1 cellular context compared by ENCODE assay signal in the genomic region with DNA sequence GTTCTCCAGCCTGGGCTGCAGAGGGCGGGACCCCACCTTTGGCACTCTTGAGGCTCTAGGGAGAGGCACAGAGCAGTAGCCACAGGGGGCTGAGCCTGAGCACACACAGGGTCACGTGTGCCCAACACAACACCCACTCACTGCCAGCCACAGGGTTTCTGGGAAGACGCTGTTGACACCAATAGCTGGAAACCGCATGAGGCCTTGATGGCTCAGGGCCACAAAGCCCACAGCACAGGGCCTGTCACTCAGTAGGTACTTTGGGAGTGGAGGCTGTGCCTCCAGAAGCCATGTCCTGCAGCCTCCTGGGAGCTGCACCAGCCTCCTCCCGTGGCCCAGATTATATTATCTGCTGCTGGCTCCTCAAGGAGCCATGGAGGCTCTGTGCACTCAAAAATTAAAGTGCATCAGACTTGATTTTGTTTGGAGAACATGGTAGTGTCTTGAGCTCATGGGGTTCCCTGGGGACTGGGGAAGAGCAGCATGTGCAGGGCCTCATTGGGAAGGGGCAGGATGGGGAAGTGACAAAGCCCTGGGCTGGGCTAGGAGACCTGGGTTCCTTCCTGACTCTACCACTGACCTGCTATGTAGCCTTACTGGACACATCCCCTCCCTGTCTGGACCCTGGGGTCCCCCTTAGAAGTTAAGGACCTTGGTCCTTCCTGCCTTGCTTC.
TF ChIP-seq lines count a peak whose summit lies in the region.

No MANE protein-coding gene starts in this region.

TF ChIP-seq in HepG2, 621 proteins besides CTCF, POLR2A, EP300 and RAD21 (continued from another document and continues in another):
- TF ChIP-seq, protein P1, sequence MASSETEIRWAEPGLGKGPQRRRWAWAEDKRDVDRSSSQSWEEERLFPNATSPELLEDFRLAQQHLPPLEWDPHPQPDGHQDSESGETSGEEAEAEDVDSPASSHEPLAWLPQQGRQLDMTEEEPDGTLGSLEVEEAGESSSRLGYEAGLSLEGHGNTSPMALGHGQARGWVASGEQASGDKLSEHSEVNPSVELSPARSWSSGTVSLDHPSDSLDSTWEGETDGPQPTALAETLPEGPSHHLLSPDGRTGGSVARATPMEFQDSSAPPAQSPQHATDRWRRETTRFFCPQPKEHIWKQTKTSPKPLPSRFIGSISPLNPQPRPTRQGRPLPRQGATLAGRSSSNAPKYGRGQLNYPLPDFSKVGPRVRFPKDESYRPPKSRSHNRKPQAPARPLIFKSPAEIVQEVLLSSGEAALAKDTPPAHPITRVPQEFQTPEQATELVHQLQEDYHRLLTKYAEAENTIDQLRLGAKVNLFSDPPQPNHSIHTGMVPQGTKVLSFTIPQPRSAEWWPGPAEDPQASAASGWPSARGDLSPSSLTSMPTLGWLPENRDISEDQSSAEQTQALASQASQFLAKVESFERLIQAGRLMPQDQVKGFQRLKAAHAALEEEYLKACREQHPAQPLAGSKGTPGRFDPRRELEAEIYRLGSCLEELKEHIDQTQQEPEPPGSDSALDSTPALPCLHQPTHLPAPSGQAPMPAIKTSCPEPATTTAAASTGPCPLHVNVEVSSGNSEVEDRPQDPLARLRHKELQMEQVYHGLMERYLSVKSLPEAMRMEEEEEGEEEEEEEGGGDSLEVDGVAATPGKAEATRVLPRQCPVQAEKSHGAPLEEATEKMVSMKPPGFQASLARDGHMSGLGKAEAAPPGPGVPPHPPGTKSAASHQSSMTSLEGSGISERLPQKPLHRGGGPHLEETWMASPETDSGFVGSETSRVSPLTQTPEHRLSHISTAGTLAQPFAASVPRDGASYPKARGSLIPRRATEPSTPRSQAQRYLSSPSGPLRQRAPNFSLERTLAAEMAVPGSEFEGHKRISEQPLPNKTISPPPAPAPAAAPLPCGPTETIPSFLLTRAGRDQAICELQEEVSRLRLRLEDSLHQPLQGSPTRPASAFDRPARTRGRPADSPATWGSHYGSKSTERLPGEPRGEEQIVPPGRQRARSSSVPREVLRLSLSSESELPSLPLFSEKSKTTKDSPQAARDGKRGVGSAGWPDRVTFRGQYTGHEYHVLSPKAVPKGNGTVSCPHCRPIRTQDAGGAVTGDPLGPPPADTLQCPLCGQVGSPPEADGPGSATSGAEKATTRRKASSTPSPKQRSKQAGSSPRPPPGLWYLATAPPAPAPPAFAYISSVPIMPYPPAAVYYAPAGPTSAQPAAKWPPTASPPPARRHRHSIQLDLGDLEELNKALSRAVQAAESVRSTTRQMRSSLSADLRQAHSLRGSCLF (CRISPR knock-in tag; IDR thresholded peaks at IDR 0.05; ENCODE audit: borderline replicate concordance): no peak
- TF ChIP-seq ZNF672 (CRISPR knock-in tag; IDR thresholded peaks at IDR 0.05): no peak
- no peak for TF ChIP-seq ZNF777 (CRISPR knock-in tag; IDR thresholded peaks at IDR 0.05)
- TF ChIP-seq ZSCAN25 (CRISPR knock-in tag; IDR thresholded peaks at IDR 0.05): no peak
- no peak for TF ChIP-seq AHR (CRISPR knock-in tag; IDR thresholded peaks at IDR 0.05)
- TF ChIP-seq MAFF (IDR thresholded peaks at IDR 0.05; ENCODE audit: low read depth, low read length): no peak
- TF ChIP-seq ZEB1 (IDR thresholded peaks at IDR 0.05; ENCODE audit: insufficient replicate concordance, low read depth): no peak
- TF ChIP-seq SYNCRIP (IDR thresholded peaks at IDR 0.05; ENCODE audit: insufficient read depth, low read depth, low read length): no peak
- no peak for TF ChIP-seq PPARG (CRISPR knock-in tag; conservative IDR thresholded peaks at IDR 0.05)
- no peak for TF ChIP-seq ZFP90 (CRISPR knock-in tag; IDR thresholded peaks at IDR 0.05; ENCODE audit: borderline replicate concordance)
- TF ChIP-seq ZNF768 (CRISPR knock-in tag; IDR thresholded peaks at IDR 0.05): peak; percentile 65
- no peak for TF ChIP-seq GZF1 (CRISPR knock-in tag; IDR thresholded peaks at IDR 0.05)
- no peak for TF ChIP-seq ARHGAP35 (CRISPR knock-in tag; IDR thresholded peaks at IDR 0.05; ENCODE audit: borderline replicate concordance)
- TF ChIP-seq, protein P2, sequence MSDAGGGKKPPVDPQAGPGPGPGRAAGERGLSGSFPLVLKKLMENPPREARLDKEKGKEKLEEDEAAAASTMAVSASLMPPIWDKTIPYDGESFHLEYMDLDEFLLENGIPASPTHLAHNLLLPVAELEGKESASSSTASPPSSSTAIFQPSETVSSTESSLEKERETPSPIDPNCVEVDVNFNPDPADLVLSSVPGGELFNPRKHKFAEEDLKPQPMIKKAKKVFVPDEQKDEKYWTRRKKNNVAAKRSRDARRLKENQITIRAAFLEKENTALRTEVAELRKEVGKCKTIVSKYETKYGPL (CRISPR knock-in tag; IDR thresholded peaks at IDR 0.05): no peak
- TF ChIP-seq JUN (CRISPR knock-in tag; IDR thresholded peaks at IDR 0.05): no peak
- TF ChIP-seq, protein P3, sequence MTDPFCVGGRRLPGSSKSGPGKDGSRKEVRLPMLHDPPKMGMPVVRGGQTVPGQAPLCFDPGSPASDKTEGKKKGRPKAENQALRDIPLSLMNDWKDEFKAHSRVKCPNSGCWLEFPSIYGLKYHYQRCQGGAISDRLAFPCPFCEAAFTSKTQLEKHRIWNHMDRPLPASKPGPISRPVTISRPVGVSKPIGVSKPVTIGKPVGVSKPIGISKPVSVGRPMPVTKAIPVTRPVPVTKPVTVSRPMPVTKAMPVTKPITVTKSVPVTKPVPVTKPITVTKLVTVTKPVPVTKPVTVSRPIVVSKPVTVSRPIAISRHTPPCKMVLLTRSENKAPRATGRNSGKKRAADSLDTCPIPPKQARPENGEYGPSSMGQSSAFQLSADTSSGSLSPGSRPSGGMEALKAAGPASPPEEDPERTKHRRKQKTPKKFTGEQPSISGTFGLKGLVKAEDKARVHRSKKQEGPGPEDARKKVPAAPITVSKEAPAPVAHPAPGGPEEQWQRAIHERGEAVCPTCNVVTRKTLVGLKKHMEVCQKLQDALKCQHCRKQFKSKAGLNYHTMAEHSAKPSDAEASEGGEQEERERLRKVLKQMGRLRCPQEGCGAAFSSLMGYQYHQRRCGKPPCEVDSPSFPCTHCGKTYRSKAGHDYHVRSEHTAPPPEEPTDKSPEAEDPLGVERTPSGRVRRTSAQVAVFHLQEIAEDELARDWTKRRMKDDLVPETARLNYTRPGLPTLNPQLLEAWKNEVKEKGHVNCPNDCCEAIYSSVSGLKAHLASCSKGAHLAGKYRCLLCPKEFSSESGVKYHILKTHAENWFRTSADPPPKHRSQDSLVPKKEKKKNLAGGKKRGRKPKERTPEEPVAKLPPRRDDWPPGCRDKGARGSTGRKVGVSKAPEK (CRISPR knock-in tag; IDR thresholded peaks at IDR 0.05; ENCODE audit: borderline replicate concordance): no peak
- TF ChIP-seq JDP2 (CRISPR knock-in tag; IDR thresholded peaks at IDR 0.05; ENCODE audit: borderline replicate concordance): no peak
- TF ChIP-seq FOXO1 (CRISPR knock-in tag; IDR thresholded peaks at IDR 0.05): peak; percentile 74
- TF ChIP-seq TBX3 (IDR thresholded peaks at IDR 0.05; ENCODE audit: borderline replicate concordance): no peak
- TF ChIP-seq ZNF432 (CRISPR knock-in tag; IDR thresholded peaks at IDR 0.05; ENCODE audit: borderline replicate concordance): no peak
- TF ChIP-seq PCBP1 (IDR thresholded peaks at IDR 0.05; ENCODE audit: borderline replicate concordance, low read depth, low read length): no peak
- TF ChIP-seq DR1 (CRISPR knock-in tag; IDR thresholded peaks at IDR 0.05): no peak
- no peak for TF ChIP-seq RORA (CRISPR knock-in tag; IDR thresholded peaks at IDR 0.05)
- no peak for TF ChIP-seq ZFP82 (CRISPR knock-in tag; IDR thresholded peaks at IDR 0.05; ENCODE audit: borderline replicate concordance)
- TF ChIP-seq RFX5 (IDR thresholded peaks at IDR 0.05; ENCODE audit: low read depth, low read length): no peak
- TF ChIP-seq ZNF253 (CRISPR knock-in tag; IDR thresholded peaks at IDR 0.05; ENCODE audit: borderline replicate concordance): no peak
- no peak; the same call in 1 of the 2 replicates for TF ChIP-seq ZFX (CRISPR knock-in tag; IDR thresholded peaks at IDR 0.05; ENCODE audit: low read depth)
- no peak for TF ChIP-seq ADNP (CRISPR knock-in tag; IDR thresholded peaks at IDR 0.05)
- TF ChIP-seq, protein P4, sequence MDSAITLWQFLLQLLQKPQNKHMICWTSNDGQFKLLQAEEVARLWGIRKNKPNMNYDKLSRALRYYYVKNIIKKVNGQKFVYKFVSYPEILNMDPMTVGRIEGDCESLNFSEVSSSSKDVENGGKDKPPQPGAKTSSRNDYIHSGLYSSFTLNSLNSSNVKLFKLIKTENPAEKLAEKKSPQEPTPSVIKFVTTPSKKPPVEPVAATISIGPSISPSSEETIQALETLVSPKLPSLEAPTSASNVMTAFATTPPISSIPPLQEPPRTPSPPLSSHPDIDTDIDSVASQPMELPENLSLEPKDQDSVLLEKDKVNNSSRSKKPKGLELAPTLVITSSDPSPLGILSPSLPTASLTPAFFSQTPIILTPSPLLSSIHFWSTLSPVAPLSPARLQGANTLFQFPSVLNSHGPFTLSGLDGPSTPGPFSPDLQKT (CRISPR knock-in tag; IDR thresholded peaks at IDR 0.05; ENCODE audit: borderline replicate concordance): no peak
- TF ChIP-seq ZNF205 (CRISPR knock-in tag; IDR thresholded peaks at IDR 0.05): no peak
- TF ChIP-seq HMGA1 (CRISPR knock-in tag; conservative IDR thresholded peaks at IDR 0.05): no peak
- no peak for TF ChIP-seq FOXA1 (IDR thresholded peaks at IDR 0.05)
- peak; percentile 81 for TF ChIP-seq FOXA1 (CRISPR knock-in tag; IDR thresholded peaks at IDR 0.05)
- TF ChIP-seq, protein P5, sequence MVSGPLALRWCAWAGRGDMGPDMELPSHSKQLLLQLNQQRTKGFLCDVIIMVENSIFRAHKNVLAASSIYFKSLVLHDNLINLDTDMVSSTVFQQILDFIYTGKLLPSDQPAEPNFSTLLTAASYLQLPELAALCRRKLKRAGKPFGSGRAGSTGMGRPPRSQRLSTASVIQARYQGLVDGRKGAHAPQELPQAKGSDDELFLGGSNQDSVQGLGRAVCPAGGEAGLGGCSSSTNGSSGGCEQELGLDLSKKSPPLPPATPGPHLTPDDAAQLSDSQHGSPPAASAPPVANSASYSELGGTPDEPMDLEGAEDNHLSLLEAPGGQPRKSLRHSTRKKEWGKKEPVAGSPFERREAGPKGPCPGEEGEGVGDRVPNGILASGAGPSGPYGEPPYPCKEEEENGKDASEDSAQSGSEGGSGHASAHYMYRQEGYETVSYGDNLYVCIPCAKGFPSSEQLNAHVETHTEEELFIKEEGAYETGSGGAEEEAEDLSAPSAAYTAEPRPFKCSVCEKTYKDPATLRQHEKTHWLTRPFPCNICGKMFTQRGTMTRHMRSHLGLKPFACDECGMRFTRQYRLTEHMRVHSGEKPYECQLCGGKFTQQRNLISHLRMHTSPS (CRISPR knock-in tag; IDR thresholded peaks at IDR 0.05; ENCODE audit: low read depth): no peak
- no peak for TF ChIP-seq ZNF343 (CRISPR knock-in tag; IDR thresholded peaks at IDR 0.05)
- TF ChIP-seq, protein P6, sequence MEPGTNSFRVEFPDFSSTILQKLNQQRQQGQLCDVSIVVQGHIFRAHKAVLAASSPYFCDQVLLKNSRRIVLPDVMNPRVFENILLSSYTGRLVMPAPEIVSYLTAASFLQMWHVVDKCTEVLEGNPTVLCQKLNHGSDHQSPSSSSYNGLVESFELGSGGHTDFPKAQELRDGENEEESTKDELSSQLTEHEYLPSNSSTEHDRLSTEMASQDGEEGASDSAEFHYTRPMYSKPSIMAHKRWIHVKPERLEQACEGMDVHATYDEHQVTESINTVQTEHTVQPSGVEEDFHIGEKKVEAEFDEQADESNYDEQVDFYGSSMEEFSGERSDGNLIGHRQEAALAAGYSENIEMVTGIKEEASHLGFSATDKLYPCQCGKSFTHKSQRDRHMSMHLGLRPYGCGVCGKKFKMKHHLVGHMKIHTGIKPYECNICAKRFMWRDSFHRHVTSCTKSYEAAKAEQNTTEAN (CRISPR knock-in tag; conservative IDR thresholded peaks at IDR 0.05): peak; percentile 69; the same call in 1 of the 2 replicates
- no peak for TF ChIP-seq EHMT2 (IDR thresholded peaks at IDR 0.05; ENCODE audit: borderline replicate concordance, low read depth, low read length)
- TF ChIP-seq PHF21A (CRISPR knock-in tag; IDR thresholded peaks at IDR 0.05): no peak; the same call in 1 of the 2 replicates
- no peak for TF ChIP-seq MTF2 (CRISPR knock-in tag; IDR thresholded peaks at IDR 0.05; ENCODE audit: borderline replicate concordance)
- TF ChIP-seq ISL2 (CRISPR knock-in tag; IDR thresholded peaks at IDR 0.05): no peak
- TF ChIP-seq, protein P7, sequence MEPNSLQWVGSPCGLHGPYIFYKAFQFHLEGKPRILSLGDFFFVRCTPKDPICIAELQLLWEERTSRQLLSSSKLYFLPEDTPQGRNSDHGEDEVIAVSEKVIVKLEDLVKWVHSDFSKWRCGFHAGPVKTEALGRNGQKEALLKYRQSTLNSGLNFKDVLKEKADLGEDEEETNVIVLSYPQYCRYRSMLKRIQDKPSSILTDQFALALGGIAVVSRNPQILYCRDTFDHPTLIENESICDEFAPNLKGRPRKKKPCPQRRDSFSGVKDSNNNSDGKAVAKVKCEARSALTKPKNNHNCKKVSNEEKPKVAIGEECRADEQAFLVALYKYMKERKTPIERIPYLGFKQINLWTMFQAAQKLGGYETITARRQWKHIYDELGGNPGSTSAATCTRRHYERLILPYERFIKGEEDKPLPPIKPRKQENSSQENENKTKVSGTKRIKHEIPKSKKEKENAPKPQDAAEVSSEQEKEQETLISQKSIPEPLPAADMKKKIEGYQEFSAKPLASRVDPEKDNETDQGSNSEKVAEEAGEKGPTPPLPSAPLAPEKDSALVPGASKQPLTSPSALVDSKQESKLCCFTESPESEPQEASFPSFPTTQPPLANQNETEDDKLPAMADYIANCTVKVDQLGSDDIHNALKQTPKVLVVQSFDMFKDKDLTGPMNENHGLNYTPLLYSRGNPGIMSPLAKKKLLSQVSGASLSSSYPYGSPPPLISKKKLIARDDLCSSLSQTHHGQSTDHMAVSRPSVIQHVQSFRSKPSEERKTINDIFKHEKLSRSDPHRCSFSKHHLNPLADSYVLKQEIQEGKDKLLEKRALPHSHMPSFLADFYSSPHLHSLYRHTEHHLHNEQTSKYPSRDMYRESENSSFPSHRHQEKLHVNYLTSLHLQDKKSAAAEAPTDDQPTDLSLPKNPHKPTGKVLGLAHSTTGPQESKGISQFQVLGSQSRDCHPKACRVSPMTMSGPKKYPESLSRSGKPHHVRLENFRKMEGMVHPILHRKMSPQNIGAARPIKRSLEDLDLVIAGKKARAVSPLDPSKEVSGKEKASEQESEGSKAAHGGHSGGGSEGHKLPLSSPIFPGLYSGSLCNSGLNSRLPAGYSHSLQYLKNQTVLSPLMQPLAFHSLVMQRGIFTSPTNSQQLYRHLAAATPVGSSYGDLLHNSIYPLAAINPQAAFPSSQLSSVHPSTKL (CRISPR knock-in tag; IDR thresholded peaks at IDR 0.05): peak; percentile 59
